Comparison of ENCODE assay signal across 16 cellular contexts in genomic region chr11:65788801-65789200, GRCh38. TPM values are rescaled to one million over a fixed set of nuclear protein-coding genes. Genes with fewer than 3 reads are reported as not detected.
DNase-seq lines count a peak whose midpoint lies in the region; FAIRE-seq and TF ChIP-seq lines count a peak whose summit lies in the region.
"Had no signal": no experiment of that assay in that cellular context is flagged by ENCODE, and none has a peak within 500 bp of the region (broad histone marks: within the 10 kb centered on the region; RNA-seq: fewer than 3 reads in every experiment).

No MANE protein-coding gene starts in this region.

- CTCF ChIA-PET in A673 (lab: Charles Lee), result no interaction called here

- no TSS peak for BruUV-seq in A673 (replicated peaks; lab: Mats Ljungman, UMichigan)

- H3K27ac ChIP-seq in DOHH2 (ENCODE audit: low read depth, low read length) (no peak overlapping the region), Peyer's patch (peak overlapping the region in 3 of 4 donors; percentile 84 to 95 (median 85)), kidney (ENCODE audit: low read depth in 2 of 2, low read length in 2 of 2) (peak overlapping the region; percentile 88 to 95), skin epidermis (peak overlapping the region in 11 of 21 experiments; percentile 14 to 85 (median 74)), A673 (ENCODE audit: low read depth, low read length, poor library complexity, severe bottlenecking) (no peak overlapping the region), tibial nerve (peak overlapping the region in 1 of 4 donors; percentile 74)
- H3K27ac ChIP-seq: KMS-11, left lung, neutrophil had no signal

- H4K20me1 ChIP-seq in DOHH2 (ENCODE audit: control insufficient read depth, insufficient read depth, low read depth, low read length), result no peaks in the 10 kb centered on the region; the same call in 1 of the 2 replicates

- H3F3A ChIP-seq in DOHH2 (ENCODE audit: control insufficient read depth, insufficient read depth), result no peaks in the 10 kb centered on the region

- H3K79me2 ChIP-seq in DOHH2 (ENCODE audit: control insufficient read depth, low read length), result no peaks in the 10 kb centered on the region

- H3K9ac ChIP-seq in kidney (ENCODE audit: low read length in 2 of 2), result peak overlapping the region; percentile 1 to 82
- H3K9ac ChIP-seq: KMS-11 had no signal

- intact Hi-C loops in kidney (cut with DNase I) (no loop called here), A673 (cut with micrococcal nuclease; ENCODE audit: unreplicated experiment) (no loop called here)

- no peak for FAIRE-seq in kidney (lab: Jason Lieb, UNC)

- POLR2A ChIA-PET in A673 (lab: Charles Lee; ENCODE audit: low non-redundant PET), result interaction anchor here (0.6 kb wide), 1 partner anchor 10 kb away, joined by 3 read pairs; no protein-coding TSS in a partner anchor

- TF ChIP-seq CTCF in DOHH2 (IDR thresholded peaks at IDR 0.05; ENCODE audit: low read depth, low read length, poor library complexity, severe bottlenecking), result no peak
- TF ChIP-seq CTCF in Peyer's patch (IDR thresholded peaks at IDR 0.05), result no peak
- TF ChIP-seq CTCF in kidney (IDR thresholded peaks at IDR 0.05; ENCODE audit: borderline replicate concordance, extremely low read depth, insufficient read depth), result no peak
- TF ChIP-seq CTCF in A673 (conservative IDR thresholded peaks at IDR 0.05; ENCODE audit: low read depth, low read length), result no peak
- TF ChIP-seq CTCF in tibial nerve (IDR thresholded peaks at IDR 0.05), result no peak

- no peaks in the 10 kb centered on the region for H3K9me2 ChIP-seq in DOHH2 (replicated peaks; ENCODE audit: control insufficient read depth, low read length)

- DNase-seq in Peyer's patch (no peak), kidney (peak; percentile 55), A673 (ENCODE audit: low spot score) (no peak), NCI-H1694 (lab: John Stamatoyannopoulos, UW) (no peak), tibial nerve (ENCODE audit: low spot score in 2 of 2) (no peak), GM19238 (ENCODE audit: insufficient read length, low spot score) (no peak)
- DNase-seq: BE2C; DMS79; NCI-H1417 treated with DMSO at 0.1 percent for 48 hours; stimulated activated naive CD4-positive, alpha-beta T cell treated with Interleukin-2 at 50 U/mL for 16 hours had no signal

- no peak overlapping the region for H3K4me3 ChIP-seq in DOHH2 (ENCODE audit: low read length)
- peak overlapping the region in 3 of 4 donors; percentile 43 to 78 (median 68) for H3K4me3 ChIP-seq in Peyer's patch
- peak overlapping the region; percentile 54 to 71 for H3K4me3 ChIP-seq in kidney (ENCODE audit: low read length in 2 of 2)
- H3K4me3 ChIP-seq in skin epidermis, result peak overlapping the region; percentile 34 to 61 (median 41)
- no peak overlapping the region for H3K4me3 ChIP-seq in A673 (ENCODE audit: low read depth, low read length, poor library complexity, severe bottlenecking)
- no peak overlapping the region for H3K4me3 ChIP-seq in tibial nerve

- H3K36me3 ChIP-seq in DOHH2 (ENCODE audit: control insufficient read depth, low read length) (no peaks in the 10 kb centered on the region), Peyer's patch (no peaks in the 10 kb centered on the region), kidney (ENCODE audit: control insufficient read depth in 1 of 2, insufficient read depth in 2 of 2, low read length in 2 of 2) (no peaks in the 10 kb centered on the region), A673 (ENCODE audit: insufficient read depth, low read length, poor library complexity, severe bottlenecking) (no peaks in the 10 kb centered on the region), tibial nerve (no peaks in the 10 kb centered on the region)
- H3K36me3 ChIP-seq: BE2C, left lung, neutrophil had no signal

- H3K4me1 ChIP-seq in DOHH2 (ENCODE audit: control insufficient read depth, low read length) (peaks cover 39% of the 10 kb centered on the region), Peyer's patch (peaks cover 0 to 59% (median 26%) of the 10 kb centered on the region in 4 donors), kidney (ENCODE audit: control insufficient read depth in 1 of 2, insufficient read depth in 1 of 2, low read depth in 1 of 2, low read length in 2 of 2) (peaks cover 12 to 49% of the 10 kb centered on the region in 2 donors), A673 (ENCODE audit: insufficient read depth, low read length, poor library complexity, severe bottlenecking) (peaks cover 8% of the 10 kb centered on the region), tibial nerve (peaks cover 0 to 27% (median 16%) of the 10 kb centered on the region in 4 donors)
- H3K4me1 ChIP-seq: BE2C had no signal

- WGBS in tibial nerve, 2 donors, result 74 to 87% methylated on average over 6 of the region's 6 CpGs

- H3K4me2 ChIP-seq in DOHH2 (ENCODE audit: low read length), result peak overlapping the region; percentile 51; the same call in 1 of the 2 replicates
- H3K4me2 ChIP-seq: KMS-11 had no signal

- H3K27me3 ChIP-seq in DOHH2 (ENCODE audit: control insufficient read depth, low read length), result peaks cover 55% of the 10 kb centered on the region
- H3K27me3 ChIP-seq in Peyer's patch, result peaks cover 0 to 9% of the 10 kb centered on the region in 2 donors
- peaks cover 57% of the 10 kb centered on the region for H3K27me3 ChIP-seq in A673 (replicated peaks; ENCODE audit: insufficient read depth, low read depth, low read length, poor library complexity)
- H3K27me3 ChIP-seq in tibial nerve, result peaks cover 3 to 56% of the 10 kb centered on the region in 2 donors

- TF ChIP-seq POLR2A in Peyer's patch (IDR thresholded peaks at IDR 0.05), result no peak
- no peak for TF ChIP-seq POLR2A in tibial nerve (IDR thresholded peaks at IDR 0.05)

- no peaks in the 10 kb centered on the region for H3K9me3 ChIP-seq in DOHH2 (ENCODE audit: control insufficient read depth, insufficient read depth, low read length)
- H3K9me3 ChIP-seq in Peyer's patch, result no peaks in the 10 kb centered on the region
- no peaks in the 10 kb centered on the region for H3K9me3 ChIP-seq in kidney (ENCODE audit: control insufficient read depth in 1 of 2, low read length in 2 of 2)
- no peaks in the 10 kb centered on the region for H3K9me3 ChIP-seq in A673 (ENCODE audit: low read depth, low read length, poor library complexity, severe bottlenecking)
- H3K9me3 ChIP-seq in tibial nerve, result no peaks in the 10 kb centered on the region
- H3K9me3 ChIP-seq: BE2C, left lung, neutrophil had no signal

- no peak for TF ChIP-seq EP300 in tibial nerve (IDR thresholded peaks at IDR 0.05)

RNA-seq across cellular contexts. Expression of gene OVOL1, which starts 1.9 kb away (rescaled TPM):
- 10 to 100 TPM; 14.9 to 33.2 (median 29.8) TPM for total RNA-seq in Peyer's patch
- total RNA-seq in kidney, result 6.6 TPM
- polyA plus RNA-seq in kidney (ENCODE audit: insufficient read depth, low read depth, low replicate concordance), result 6.7 TPM
- total RNA-seq in A673 (2021), result not detected in 2 replicates
- not detected for total RNA-seq in tibial nerve
- total RNA-seq: NCI-H460 had no signal

RNA-seq across cellular contexts. Expression of gene AP5B1, which starts 8.0 kb away (rescaled TPM):
- total RNA-seq in Peyer's patch, result 10 to 100 TPM; 14.9 to 35.8 (median 35.0) TPM
- 18.3 TPM for total RNA-seq in kidney
- 6.3 TPM for polyA plus RNA-seq in kidney (ENCODE audit: insufficient read depth, low read depth, low replicate concordance)
- 22.5 and 22.8 TPM in 2 replicates for total RNA-seq in A673 (2021)
- 10 to 100 TPM; 12.7 to 27.5 (median 18.8) TPM for total RNA-seq in tibial nerve

RNA-seq across cellular contexts. Expression of gene SNX32, which starts 45.0 kb away (rescaled TPM):
- total RNA-seq in Peyer's patch, result 1 to 10 TPM in 3 of 4 donors, not detected in 1; 1.7 to 6.7 (median 6.4) TPM
- total RNA-seq in kidney, result 1.0 TPM
- 0.43 TPM for polyA plus RNA-seq in kidney (ENCODE audit: insufficient read depth, low read depth, low replicate concordance)
- total RNA-seq in A673 (2021), result 2.0 and 2.1 TPM in 2 replicates
- total RNA-seq in tibial nerve, result 1 to 10 TPM in 2 of 4 donors, under 1 TPM in 1, not detected in 1; 0.78 to 2.5 (median 1.5) TPM

Comparison
In these comparisons a context has a peak if more than half of its experiments do, and no peak if none do; other contexts are left out.
1. H3K27ac ChIP-seq: peak in Peyer's patch (3 of 4), kidney (2 of 2) and skin epidermis (11 of 21); none in DOHH2 (single experiment) and A673 (single experiment).
2. H3K4me3 ChIP-seq: peak in Peyer's patch (3 of 4), kidney (2 of 2) and skin epidermis (7 of 7); none in DOHH2 (single experiment), A673 (single experiment) and tibial nerve (0 of 4).